1 cellular context compared by ENCODE assay signal in the genomic region with DNA sequence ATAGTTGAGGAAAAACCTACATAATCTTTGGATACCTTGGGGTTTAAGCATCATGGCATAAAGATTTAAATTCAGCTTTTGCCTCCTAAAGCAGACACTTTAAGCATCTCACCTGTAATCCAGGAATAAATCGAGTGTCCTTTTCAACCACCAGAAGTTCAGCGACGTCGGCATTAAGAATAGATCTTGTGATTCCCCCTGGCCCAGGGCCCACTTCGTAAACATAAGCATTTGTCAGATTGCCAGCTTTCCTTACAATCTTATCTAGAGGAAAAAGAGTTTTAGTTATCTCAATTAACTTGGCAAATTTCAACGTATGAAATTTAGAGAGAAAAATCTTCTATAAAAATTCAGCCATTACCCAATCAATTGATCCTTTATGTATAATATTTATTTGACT.
TF ChIP-seq lines count a peak whose summit lies in the region.

No MANE protein-coding gene starts in this region.

TF ChIP-seq in A549, 52 proteins besides CTCF, POLR2A, EP300 and RAD21 (continued from another document):
- TF ChIP-seq, protein P1, sequence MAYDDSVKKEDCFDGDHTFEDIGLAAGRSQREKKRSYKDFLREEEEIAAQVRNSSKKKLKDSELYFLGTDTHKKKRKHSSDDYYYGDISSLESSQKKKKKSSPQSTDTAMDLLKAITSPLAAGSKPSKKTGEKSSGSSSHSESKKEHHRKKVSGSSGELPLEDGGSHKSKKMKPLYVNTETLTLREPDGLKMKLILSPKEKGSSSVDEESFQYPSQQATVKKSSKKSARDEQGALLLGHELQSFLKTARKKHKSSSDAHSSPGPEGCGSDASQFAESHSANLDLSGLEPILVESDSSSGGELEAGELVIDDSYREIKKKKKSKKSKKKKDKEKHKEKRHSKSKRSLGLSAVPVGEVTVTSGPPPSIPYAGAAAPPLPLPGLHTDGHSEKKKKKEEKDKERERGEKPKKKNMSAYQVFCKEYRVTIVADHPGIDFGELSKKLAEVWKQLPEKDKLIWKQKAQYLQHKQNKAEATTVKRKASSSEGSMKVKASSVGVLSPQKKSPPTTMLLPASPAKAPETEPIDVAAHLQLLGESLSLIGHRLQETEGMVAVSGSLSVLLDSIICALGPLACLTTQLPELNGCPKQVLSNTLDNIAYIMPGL (CRISPR knock-in tag; IDR thresholded peaks at IDR 0.05; ENCODE audit: borderline replicate concordance) = no peak
- TF ChIP-seq MAFK (IDR thresholded peaks at IDR 0.05; ENCODE audit: partially characterized antibody) (no peak), PHF8 (IDR thresholded peaks at IDR 0.05; ENCODE audit: borderline replicate concordance, low read depth) (no peak), HEYL (CRISPR knock-in tag; IDR thresholded peaks at IDR 0.05) (no peak), KDM1A (IDR thresholded peaks at IDR 0.05; ENCODE audit: low read depth) (no peak), ESRRA (IDR thresholded peaks at IDR 0.05; ENCODE audit: borderline replicate concordance, low read length) (no peak), FOSL2 (IDR thresholded peaks at IDR 0.05) (no peak), FOSL2 (CRISPR knock-in tag; IDR thresholded peaks at IDR 0.05) (no peak), SREBF2 (IDR thresholded peaks at IDR 0.05) (no peak), CEBPB (IDR thresholded peaks at IDR 0.05) (no peak)
- TF ChIP-seq, protein P2, sequence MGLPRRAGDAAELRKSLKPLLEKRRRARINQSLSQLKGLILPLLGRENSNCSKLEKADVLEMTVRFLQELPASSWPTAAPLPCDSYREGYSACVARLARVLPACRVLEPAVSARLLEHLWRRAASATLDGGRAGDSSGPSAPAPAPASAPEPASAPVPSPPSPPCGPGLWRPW (IDR thresholded peaks at IDR 0.05) = no peak
- TF ChIP-seq, protein P3, sequence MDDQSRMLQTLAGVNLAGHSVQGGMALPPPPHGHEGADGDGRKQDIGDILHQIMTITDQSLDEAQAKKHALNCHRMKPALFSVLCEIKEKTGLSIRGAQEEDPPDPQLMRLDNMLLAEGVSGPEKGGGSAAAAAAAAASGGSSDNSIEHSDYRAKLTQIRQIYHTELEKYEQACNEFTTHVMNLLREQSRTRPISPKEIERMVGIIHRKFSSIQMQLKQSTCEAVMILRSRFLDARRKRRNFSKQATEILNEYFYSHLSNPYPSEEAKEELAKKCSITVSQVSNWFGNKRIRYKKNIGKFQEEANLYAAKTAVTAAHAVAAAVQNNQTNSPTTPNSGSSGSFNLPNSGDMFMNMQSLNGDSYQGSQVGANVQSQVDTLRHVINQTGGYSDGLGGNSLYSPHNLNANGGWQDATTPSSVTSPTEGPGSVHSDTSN (IDR thresholded peaks at IDR 0.05) = no peak
